ENCODE assay signal across 16 cellular contexts in the genomic region with DNA sequence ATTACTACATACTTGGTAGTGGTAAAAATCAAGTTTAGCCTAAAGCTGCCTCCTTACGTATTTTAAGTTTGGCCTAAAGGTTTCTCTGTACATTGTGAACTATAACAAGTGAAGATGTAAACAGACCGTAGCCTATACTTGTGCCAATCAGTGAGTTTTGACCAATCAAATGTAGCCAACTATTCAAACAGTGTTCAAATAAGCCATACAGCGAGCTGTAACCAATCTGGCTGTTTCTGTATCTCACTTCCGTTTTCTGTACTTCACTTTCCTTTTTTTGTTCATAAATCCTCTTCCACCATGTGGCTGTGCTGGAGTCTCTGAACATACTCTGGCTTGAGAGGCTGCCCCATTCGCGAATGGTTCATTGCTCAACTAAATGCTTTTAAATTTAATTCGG.
DNase-seq lines count a peak whose midpoint lies in the region; TF ChIP-seq lines count a peak whose summit lies in the region.
"Had no signal": no experiment of that assay in that cellular context is flagged by ENCODE, and none has a peak within 500 bp of the region (broad histone marks: within the 10 kb centered on the region; RNA-seq: fewer than 3 reads in every experiment).

No MANE protein-coding gene starts in this region.

- no peaks in the 10 kb centered on the region for H3K4me1 ChIP-seq in neural progenitor cell

- H3K36me3 Mint-ChIP-seq in neural progenitor cell, result no peaks in the 10 kb centered on the region
- H3K36me3 Mint-ChIP-seq: CD8-positive, alpha-beta T cell; IgD-negative memory B cell had no signal

- no peak overlapping the region for H3K9ac ChIP-seq in neural progenitor cell

- no peaks in the 10 kb centered on the region for H3F3A ChIP-seq in neural progenitor cell (ENCODE audit: low read depth)

- no peaks in the 10 kb centered on the region for H3K27me3 Mint-ChIP-seq in neural progenitor cell (ENCODE audit: insufficient read depth, low read depth)
- H3K27me3 Mint-ChIP-seq: IgD-negative memory B cell had no signal

- no peak overlapping the region for H3K27ac ChIP-seq in neural progenitor cell
- H3K27ac ChIP-seq: SK-N-MC had no signal

- H3K79me2 ChIP-seq in neural progenitor cell (ENCODE audit: low read depth), result no peaks in the 10 kb centered on the region

- H2AFZ ChIP-seq in neural progenitor cell (replicated peaks), result peak overlapping the region; percentile 11

- peak; percentile 1 for DNase-seq in NCI-H2171 treated with DMSO at 0.1 percent for 48 hours (lab: John Stamatoyannopoulos, UW)
- no peak for DNase-seq in NCI-H2171 (lab: John Stamatoyannopoulos, UW)
- peak; percentile 0 for DNase-seq in Jurkat, Clone E6-1 (ENCODE audit: low read depth, low spot score)
- DNase-seq in OCI-M1 (lab: John Stamatoyannopoulos, UW), result peak; percentile 9
- DNase-seq in neural progenitor cell (ENCODE audit: low spot score), result no peak
- no peak for DNase-seq in NCI-H1930 (lab: John Stamatoyannopoulos, UW)
- no peak for DNase-seq in central memory CD4-positive, alpha-beta T cell
- no peak for DNase-seq in SK-N-DZ (ENCODE audit: low spot score)
- DNase-seq: CD8-positive, alpha-beta T cell; DMS79; NCI-H1092; NCI-H345; NCI-H526; NK-92 treated with Interleukin-12 subunit alpha and Interleukin-12 subunit beta, amount 100 ng/mL, for 24 hours had no signal

- no peaks in the 10 kb centered on the region for H3K36me3 ChIP-seq in neural progenitor cell

- no peak overlapping the region for H3K4me3 Mint-ChIP-seq in neural progenitor cell
- H3K4me3 Mint-ChIP-seq: CD8-positive, alpha-beta T cell; IgD-negative memory B cell had no signal

- H3K27me3 ChIP-seq in neural progenitor cell, result no peaks in the 10 kb centered on the region

- no peaks in the 10 kb centered on the region for H3K9me3 ChIP-seq in neural progenitor cell (ENCODE audit: low read depth)

- H3K9me3 Mint-ChIP-seq in neural progenitor cell, result peaks cover 9% of the 10 kb centered on the region

- no peaks in the 10 kb centered on the region for H4K20me1 ChIP-seq in neural progenitor cell (ENCODE audit: low read depth)

- H3K27ac Mint-ChIP-seq in neural progenitor cell, result no peak overlapping the region
- H3K27ac Mint-ChIP-seq: CD8-positive, alpha-beta T cell; IgD-negative memory B cell had no signal

- no peak overlapping the region for H3K4me3 ChIP-seq in Jurkat, Clone E6-1 (ENCODE audit: low read length)
- H3K4me3 ChIP-seq in neural progenitor cell, result no peak overlapping the region
- H3K4me3 ChIP-seq: SK-N-MC had no signal

- no peak overlapping the region for H3K4me2 ChIP-seq in neural progenitor cell

- no peak for TF ChIP-seq CTCF in neural progenitor cell (IDR thresholded peaks at IDR 0.05)

- H3K4me1 Mint-ChIP-seq in neural progenitor cell, result peaks cover 10% of the 10 kb centered on the region
- H3K4me1 Mint-ChIP-seq: IgD-negative memory B cell had no signal

Comparison
In these comparisons a context has a peak if more than half of its experiments do, and no peak if none do; other contexts are left out.
1. DNase-seq: peak in NCI-H2171 treated with DMSO at 0.1 percent for 48 hours (single experiment), Jurkat, Clone E6-1 (single experiment) and OCI-M1 (single experiment); none in NCI-H2171 (single experiment), neural progenitor cell (single experiment), NCI-H1930 (0 of 2), central memory CD4-positive, alpha-beta T cell (single experiment) and SK-N-DZ (single experiment).